ENCODE assay signal across 26 cellular contexts in genomic region chr7:16365177-16365576, GRCh38. TPM values are rescaled to one million over a fixed set of nuclear protein-coding genes. Genes with fewer than 3 reads are reported as not detected.
DNase-seq lines count a peak whose midpoint lies in the region; ATAC-seq and TF ChIP-seq lines count a peak whose summit lies in the region.
"Had no signal": no experiment of that assay in that cellular context is flagged by ENCODE, and none has a peak within 500 bp of the region (broad histone marks: within the 10 kb centered on the region; RNA-seq: fewer than 3 reads in every experiment).

No MANE protein-coding gene starts in this region.

- CTCF ChIA-PET in activated naive CD4-positive, alpha-beta T cell treated with anti-CD3 and anti-CD28 coated beads for 36 hours (lab: Charles Lee) = no interaction called here

- peak; percentile 17 for DNase-seq in NCI-H69 (lab: John Stamatoyannopoulos, UW)
- peak; percentile 27 for DNase-seq in fibroblast of villous mesenchyme (ENCODE audit: low read depth)
- DNase-seq in chondrocyte (ENCODE audit: low spot score) = no peak
- DNase-seq in activated naive CD4-positive, alpha-beta T cell treated with anti-CD3 and anti-CD28 coated beads for 36 hours = no peak
- no peak for DNase-seq in GM13977 (ENCODE audit: low spot score)
- DNase-seq: activated CD4-positive, alpha-beta memory T cell treated with anti-CD3 and anti-CD28 coated beads for 36 hours; CD4-positive, CD25-positive, alpha-beta regulatory T cell; central memory CD4-positive, alpha-beta T cell; DMS 273 treated with DMSO at 0.1 percent for 48 hours; KBM-7; left cardiac atrium; mesendoderm; NCI-H1694 treated with DMSO at 0.1 percent for 48 hours; NCI-H748 treated with DMSO at 0.1 percent for 48 hours; Right ventricle myocardium superior; stomach; SW 1271 had no signal

- H3K4me1 Mint-ChIP-seq in chondrocyte (ENCODE audit: low read depth) = peaks cover 42% of the 10 kb centered on the region
- no peaks in the 10 kb centered on the region for H3K4me1 Mint-ChIP-seq in activated naive CD4-positive, alpha-beta T cell treated with anti-CD3 and anti-CD28 coated beads for 36 hours (ENCODE audit: low read depth)
- H3K4me1 Mint-ChIP-seq: CD4-positive, CD25-positive, alpha-beta regulatory T cell had no signal

- peak; percentile 60 for ATAC-seq in GM18870 (IDR thresholded peaks at IDR 0.05; ENCODE audit: unreplicated experiment)
- peak; percentile 29 for ATAC-seq in GM19468 (IDR thresholded peaks at IDR 0.05; ENCODE audit: extremely low read depth, unreplicated experiment)
- ATAC-seq: activated CD4-positive, CD25-positive, alpha-beta regulatory T cell treated with anti-CD3 and anti-CD28 coated beads, Interleukin-2, amount 50 U/mL, for 24 hours; HCT116; left cardiac atrium had no signal

- intact Hi-C loops in activated naive CD4-positive, alpha-beta T cell treated with anti-CD3 and anti-CD28 coated beads for 36 hours (cut with micrococcal nuclease) = no loop called here

- H3K4me3 Mint-ChIP-seq in chondrocyte (ENCODE audit: unreplicated experiment) = no peak overlapping the region
- no peak overlapping the region for H3K4me3 Mint-ChIP-seq in activated naive CD4-positive, alpha-beta T cell treated with anti-CD3 and anti-CD28 coated beads for 36 hours
- H3K4me3 Mint-ChIP-seq: activated CD4-positive, alpha-beta memory T cell treated with anti-CD3 and anti-CD28 coated beads for 36 hours; activated naive CD8-positive, alpha-beta T cell; CD4-positive, CD25-positive, alpha-beta regulatory T cell had no signal

- in situ Hi-C loops in GM13977 (cut with MboI; ENCODE audit: low pct_unique_long_range_greater_than_20kb, low sequenced_read_pairs, unreplicated experiment) = no loop called here

- no peak overlapping the region for H3K4me3 ChIP-seq in fibroblast of villous mesenchyme (ENCODE audit: low read depth, low read length)
- H3K4me3 ChIP-seq: ascending aorta, prostate gland, stomach, tibial nerve had no signal

- H3K27ac Mint-ChIP-seq in chondrocyte (ENCODE audit: unreplicated experiment) = no peak overlapping the region
- no peak overlapping the region for H3K27ac Mint-ChIP-seq in activated naive CD4-positive, alpha-beta T cell treated with anti-CD3 and anti-CD28 coated beads for 36 hours
- H3K27ac Mint-ChIP-seq: activated CD4-positive, alpha-beta memory T cell treated with anti-CD3 and anti-CD28 coated beads for 36 hours; activated naive CD8-positive, alpha-beta T cell; activated T-helper 2 cell treated with anti-CD3 and anti-CD28 coated beads, Interferon-gamma antibody, Interleukin-2, Interleukin-4, amounts not matched to agents 10 μg/mL and 5 μg/mL and 100 μg/mL, durations not matched to agents 14 hours and 24 hours and 36 hours; CD4-positive, CD25-positive, alpha-beta regulatory T cell had no signal

- TF ChIP-seq CTCF in fibroblast of villous mesenchyme (IDR thresholded peaks at IDR 0.05; ENCODE audit: insufficient read depth, low read depth, low read length) = no peak
- TF ChIP-seq CTCF in chondrocyte (IDR thresholded peaks at IDR 0.05) = no peak
- TF ChIP-seq CTCF in GM13977 (IDR thresholded peaks at IDR 0.05; ENCODE audit: extremely low read depth, insufficient read depth, missing control alignments) = no peak

- no peaks in the 10 kb centered on the region for H3K9me3 Mint-ChIP-seq in chondrocyte (ENCODE audit: low read depth)
- H3K9me3 Mint-ChIP-seq in activated naive CD4-positive, alpha-beta T cell treated with anti-CD3 and anti-CD28 coated beads for 36 hours = no peaks in the 10 kb centered on the region
- H3K9me3 Mint-ChIP-seq: activated CD4-positive, alpha-beta memory T cell treated with anti-CD3 and anti-CD28 coated beads for 36 hours; activated T-helper 2 cell treated with anti-CD3 and anti-CD28 coated beads, Interferon-gamma antibody, Interleukin-2, Interleukin-4, amounts not matched to agents 10 μg/mL and 5 μg/mL and 100 μg/mL, durations not matched to agents 14 hours and 24 hours and 36 hours had no signal

- H3K36me3 Mint-ChIP-seq in chondrocyte (ENCODE audit: low read depth) = peaks cover 3% of the 10 kb centered on the region
- no peaks in the 10 kb centered on the region for H3K36me3 Mint-ChIP-seq in activated naive CD4-positive, alpha-beta T cell treated with anti-CD3 and anti-CD28 coated beads for 36 hours (ENCODE audit: low read depth)
- H3K36me3 Mint-ChIP-seq: activated CD4-positive, alpha-beta memory T cell treated with anti-CD3 and anti-CD28 coated beads for 36 hours; CD4-positive, CD25-positive, alpha-beta regulatory T cell had no signal

- H3K27me3 Mint-ChIP-seq in chondrocyte (ENCODE audit: low read depth) = no peaks in the 10 kb centered on the region
- no peaks in the 10 kb centered on the region for H3K27me3 Mint-ChIP-seq in activated naive CD4-positive, alpha-beta T cell treated with anti-CD3 and anti-CD28 coated beads for 36 hours (ENCODE audit: low read depth)
- H3K27me3 Mint-ChIP-seq: activated CD4-positive, alpha-beta memory T cell treated with anti-CD3 and anti-CD28 coated beads for 36 hours; activated naive CD8-positive, alpha-beta T cell; CD4-positive, CD25-positive, alpha-beta regulatory T cell had no signal

RNA-seq across cellular contexts. Expression of gene CRPPA, which starts 56.2 kb away (rescaled TPM):
- total RNA-seq in fibroblast of villous mesenchyme (1.6 and 2.6 TPM in 2 replicates), chondrocyte (4.9 to 5.8 TPM (median 5.2 TPM) in 3 replicates)
- under 1 TPM; 0.37 to 0.38 TPM for total RNA-seq in activated naive CD4-positive, alpha-beta T cell treated with anti-CD3 and anti-CD28 coated beads for 36 hours
- total RNA-seq: ascending aorta had no signal

Comparison
In these comparisons a context has a peak if more than half of its experiments do, and no peak if none do; other contexts are left out.
1. DNase-seq: peak in NCI-H69 (single experiment) and fibroblast of villous mesenchyme (single experiment); none in chondrocyte (single experiment), activated naive CD4-positive, alpha-beta T cell treated with anti-CD3 and anti-CD28 coated beads for 36 hours (single experiment) and GM13977 (single experiment).